8 cellular contexts compared by ENCODE assay signal in genomic region chr19:1875265-1875645, GRCh38. TPM values are rescaled to one million over a fixed set of nuclear protein-coding genes. Genes with fewer than 3 reads are reported as not detected.
DNase-seq lines count a peak whose midpoint lies in the region; ATAC-seq, FAIRE-seq and TF ChIP-seq lines count a peak whose summit lies in the region.
"Not testable (repeated sequence)": the region's sequence is repeated elsewhere in the genome, so short reads cannot be mapped to it uniquely, and the experiment has no call there.

No MANE protein-coding gene starts in this region.

- POLR2A ChIA-PET in CD4-positive, alpha-beta T cell (lab: Charles Lee), result interaction anchor here (0.6 to 3.4 kb wide), 10 partner anchors 9 to 1102 kb away, joined by 3 to 41 read pairs (median 4); partner anchors contain the start of genes ADAT3, SCAMP4 and TLE6
- POLR2A ChIA-PET in SK-N-SH (lab: Yijun Ruan, JAX), result interaction anchor here (0.9 to 1.0 kb wide), 2 partner anchors 9 to 11 kb away, joined by 3 to 6 read pairs; no protein-coding TSS in a partner anchor
- POLR2A ChIA-PET in activated naive CD8-positive, alpha-beta T cell treated with anti-CD3 and anti-CD28 coated beads, Interleukin-2, amount 10 ng/mL, durations not matched to agents 7 days and 5 days (lab: Charles Lee), result interaction anchor here (0.6 to 3.0 kb wide), 13 partner anchors 9 to 209 kb away, joined by 3 to 67 read pairs (median 4); partner anchors contain the start of gene ABHD17A
- POLR2A ChIA-PET in endothelial cell of umbilical vein (lab: Charles Lee), result interaction anchor here (0.7 kb wide), 1 partner anchor 348 kb away, joined by 7 read pairs; no protein-coding TSS in a partner anchor

- H3K4me2 ChIP-seq in SK-N-SH, result peak overlapping the region; percentile 84
- peak overlapping the region; percentile 92 for H3K4me2 ChIP-seq in endothelial cell of umbilical vein (ENCODE audit: insufficient read depth, low read length)

- not testable (repeated sequence) for H3K9me1 ChIP-seq in endothelial cell of umbilical vein (replicated peaks; ENCODE audit: control insufficient read depth, extremely low read depth, insufficient read depth, low read length)

- peaks cover 12% of the 10 kb centered on the region for H3F3A ChIP-seq in SK-N-SH (replicated peaks; ENCODE audit: insufficient read depth)

- BruUV-seq in endothelial cell of umbilical vein (replicated peaks; lab: Mats Ljungman, UMichigan), result not testable (repeated sequence)

- intact Hi-C loops in CD4-positive, alpha-beta T cell (cut with DNase I, micrococcal nuclease), result loop anchor here (1.0 to 2.0 kb wide), 2 partner anchors 11 to 30 kb away; partner anchors contain the start of genes ADAT3 (in 1 of the 2) and SCAMP4 (in 1 of the 2)
- intact Hi-C loops in endothelial cell of umbilical vein (cut with micrococcal nuclease), result not testable (repeated sequence)

- peak overlapping the region; percentile 93 for H3K27ac ChIP-seq in CD4-positive, alpha-beta T cell (ENCODE audit: low read depth, low read length)
- H3K27ac ChIP-seq in HL-60 (replicated peaks) (peak overlapping the region; percentile 98), SK-N-SH (ENCODE audit: low read depth in 2 of 2, low read length in 1 of 2) (peak overlapping the region; percentile 78 to 87), endothelial cell of umbilical vein (ENCODE audit: insufficient read depth, low read depth, low read length) (peak overlapping the region; percentile 92), layer of hippocampus (ENCODE audit: low read depth, low read length) (peak overlapping the region; percentile 91), neutrophil (peak overlapping the region; percentile 95), thoracic aorta (peak overlapping the region; percentile 71 to 93)

- H3K9me3 Mint-ChIP-seq in CD4-positive, alpha-beta T cell; activated naive CD8-positive, alpha-beta T cell treated with anti-CD3 and anti-CD28 coated beads, Interleukin-2, amount 10 ng/mL, durations not matched to agents 7 days and 5 days: not testable (repeated sequence)

- H3K9me3 ChIP-seq in CD4-positive, alpha-beta T cell (ENCODE audit: control insufficient read depth, low read length); SK-N-SH; endothelial cell of umbilical vein (replicated peaks; ENCODE audit: control insufficient read depth, insufficient read depth, low read length); neutrophil; thoracic aorta: not testable (repeated sequence)

- peak overlapping the region; percentile 80 for H3K9ac ChIP-seq in SK-N-SH
- H3K9ac ChIP-seq in endothelial cell of umbilical vein (replicated peaks; ENCODE audit: extremely low read depth, insufficient read depth, low read length), result peak overlapping the region; percentile 97

- not testable (repeated sequence) for TF ChIP-seq POLR2A in endothelial cell of umbilical vein (IDR thresholded peaks at IDR 0.05; ENCODE audit: low read depth, low read length)

- peak; percentile 62 for FAIRE-seq in endothelial cell of umbilical vein (lab: Jason Lieb, UNC)

- H3K9me2 ChIP-seq in SK-N-SH, result not testable (repeated sequence)

- dilution Hi-C loops in endothelial cell of umbilical vein (cut with MboI; ENCODE audit: extremely low pct_ligation_motif_present, low sequenced_read_pairs), result not testable (repeated sequence)

- H3K27me3 ChIP-seq in CD4-positive, alpha-beta T cell (ENCODE audit: control insufficient read depth, insufficient read depth, low read length); HL-60 (ENCODE audit: insufficient read depth, poor library complexity, severe bottlenecking); SK-N-SH (ENCODE audit: insufficient read depth); endothelial cell of umbilical vein (ENCODE audit: control insufficient read depth in 2 of 2, insufficient read depth in 2 of 2, low read length in 2 of 2); layer of hippocampus (ENCODE audit: control insufficient read depth, insufficient read depth, low read length); neutrophil; thoracic aorta (replicated peaks; ENCODE audit: insufficient read depth): not testable (repeated sequence)

- H3K27ac Mint-ChIP-seq in CD4-positive, alpha-beta T cell, result peak overlapping the region; percentile 91
- H3K27ac Mint-ChIP-seq in activated naive CD8-positive, alpha-beta T cell treated with anti-CD3 and anti-CD28 coated beads, Interleukin-2, amount 10 ng/mL, durations not matched to agents 7 days and 5 days, result peak overlapping the region; percentile 99

- H3K79me2 ChIP-seq in SK-N-SH (ENCODE audit: insufficient read depth), result peaks cover 58% of the 10 kb centered on the region
- peaks cover 38% of the 10 kb centered on the region for H3K79me2 ChIP-seq in endothelial cell of umbilical vein (ENCODE audit: control insufficient read depth, insufficient read depth, low read length)

- WGBS in SK-N-SH (ENCODE audit: low lambda C conversion rate), result under 1% methylated on average over 9 of the region's 11 CpGs

- not testable (repeated sequence) for TF ChIP-seq CTCF in CD4-positive, alpha-beta T cell (IDR thresholded peaks at IDR 0.05); HL-60 (IDR thresholded peaks at IDR 0.05; ENCODE audit: insufficient read depth, low read length); SK-N-SH (IDR thresholded peaks at IDR 0.05); endothelial cell of umbilical vein (IDR thresholded peaks at IDR 0.05; ENCODE audit: extremely low read depth in 1 of 2, insufficient read depth in 1 of 2, low read depth in 1 of 2, low read length in 2 of 2); neutrophil (IDR thresholded peaks at IDR 0.05); thoracic aorta (IDR thresholded peaks at IDR 0.05)

- H3K4me3 ChIP-seq in HL-60 (replicated peaks; ENCODE audit: insufficient read depth, low read length), result peak overlapping the region; percentile 90
- peak overlapping the region; percentile 83 to 91 for H3K4me3 ChIP-seq in SK-N-SH (ENCODE audit: low read depth in 2 of 2, low read length in 1 of 2)
- H3K4me3 ChIP-seq in endothelial cell of umbilical vein (replicated peaks in 1 of 3; ENCODE audit: insufficient read depth in 1 of 3, low read depth in 1 of 3, low read length in 3 of 3), result peak overlapping the region; percentile 52 to 83 (median 72)
- H3K4me3 ChIP-seq in neutrophil (ENCODE audit: low read depth in 1 of 2, low read length in 1 of 2), result peak overlapping the region; percentile 90 to 91
- peak overlapping the region; percentile 71 for H3K4me3 ChIP-seq in thoracic aorta

- H3K4me3 Mint-ChIP-seq in CD4-positive, alpha-beta T cell, result peak overlapping the region; percentile 91
- peak overlapping the region; percentile 99 for H3K4me3 Mint-ChIP-seq in activated naive CD8-positive, alpha-beta T cell treated with anti-CD3 and anti-CD28 coated beads, Interleukin-2, amount 10 ng/mL, durations not matched to agents 7 days and 5 days

- DNase-seq in CD4-positive, alpha-beta T cell; HL-60 (ENCODE audit: low read depth in 1 of 2, low spot score in 1 of 2); SK-N-SH; activated naive CD8-positive, alpha-beta T cell treated with anti-CD3 and anti-CD28 coated beads, Interleukin-2, amount 10 ng/mL, durations not matched to agents 7 days and 5 days; endothelial cell of umbilical vein (ENCODE audit: low read depth, low spot score); thoracic aorta (ENCODE audit: low spot score): not testable (repeated sequence)

- peaks cover 15% of the 10 kb centered on the region for H4K20me1 ChIP-seq in SK-N-SH (ENCODE audit: insufficient read depth)
- not testable (repeated sequence) for H4K20me1 ChIP-seq in endothelial cell of umbilical vein (replicated peaks; ENCODE audit: control insufficient read depth, extremely low read depth, insufficient read depth, low read length)

- H3K27me3 Mint-ChIP-seq in CD4-positive, alpha-beta T cell; activated naive CD8-positive, alpha-beta T cell treated with anti-CD3 and anti-CD28 coated beads, Interleukin-2, amount 10 ng/mL, durations not matched to agents 7 days and 5 days: not testable (repeated sequence)

- H2AFZ ChIP-seq in SK-N-SH (ENCODE audit: low read depth); endothelial cell of umbilical vein (ENCODE audit: low read depth, low read length): not testable (repeated sequence)

- peaks cover 31% of the 10 kb centered on the region for H3K36me3 Mint-ChIP-seq in CD4-positive, alpha-beta T cell (ENCODE audit: low read depth)
- peaks cover 13% of the 10 kb centered on the region for H3K36me3 Mint-ChIP-seq in activated naive CD8-positive, alpha-beta T cell treated with anti-CD3 and anti-CD28 coated beads, Interleukin-2, amount 10 ng/mL, durations not matched to agents 7 days and 5 days

- not testable (repeated sequence) for TF ChIP-seq EP300 in SK-N-SH (IDR thresholded peaks at IDR 0.05; ENCODE audit: borderline replicate concordance in 1 of 2, low read depth in 1 of 2, low read length in 1 of 2)

- not testable (repeated sequence) for H3K36me3 ChIP-seq in SK-N-SH (replicated peaks in 1 of 2; ENCODE audit: control insufficient read depth in 1 of 2, insufficient read depth in 2 of 2, low read length in 1 of 2); endothelial cell of umbilical vein (ENCODE audit: control insufficient read depth in 2 of 2, extremely low read depth in 1 of 2, insufficient read depth in 2 of 2, low read length in 2 of 2); thoracic aorta
- peaks cover 26% of the 10 kb centered on the region for H3K36me3 ChIP-seq in neutrophil

- CTCF ChIA-PET in CD4-positive, alpha-beta T cell (lab: Charles Lee), result interaction anchor here (1.0 to 2.7 kb wide), 3 partner anchors 11 to 55 kb away, joined by 3 to 23 read pairs (median 3); no protein-coding TSS in a partner anchor
- CTCF ChIA-PET in SK-N-SH (lab: Yijun Ruan, JAX), result interaction anchor here (1.0 to 1.5 kb wide), 3 partner anchors 10 to 49 kb away, joined by 3 to 7 read pairs (median 4); no protein-coding TSS in a partner anchor
- CTCF ChIA-PET in endothelial cell of umbilical vein (lab: Charles Lee), result interaction anchor here (2.5 to 2.9 kb wide), 2 partner anchors 10 kb away, joined by 8 to 44 read pairs; partner anchors contain the start of gene ABHD17A

- H3K4me1 ChIP-seq in SK-N-SH (ENCODE audit: control insufficient read depth in 1 of 2, insufficient read depth in 2 of 2, low read depth in 1 of 2, low read length in 1 of 2), result peaks cover 16 to 26% of the 10 kb centered on the region in 2 experiments
- peaks cover 21% of the 10 kb centered on the region for H3K4me1 ChIP-seq in endothelial cell of umbilical vein (ENCODE audit: control insufficient read depth, extremely low read depth, insufficient read depth, low read length)
- peaks cover 27 to 30% of the 10 kb centered on the region in 2 experiments for H3K4me1 ChIP-seq in neutrophil (ENCODE audit: control insufficient read depth in 1 of 2, insufficient read depth in 1 of 2, low read depth in 1 of 2, low read length in 1 of 2)
- H3K4me1 ChIP-seq in thoracic aorta (ENCODE audit: control insufficient read depth in 1 of 2, low read depth in 2 of 2), result peaks cover 29 to 37% of the 10 kb centered on the region in 2 donors

- not testable (repeated sequence) for TF ChIP-seq RAD21 in SK-N-SH (IDR thresholded peaks at IDR 0.05; ENCODE audit: low read length)

- not testable (repeated sequence) for ATAC-seq in CD4-positive, alpha-beta T cell (ENCODE audit: poor library complexity); thoracic aorta (ENCODE audit: insufficient number of reproducible peaks, low FRiP score, low read depth)
- peak; percentile 5 for ATAC-seq in activated naive CD8-positive, alpha-beta T cell treated with anti-CD3 and anti-CD28 coated beads, Interleukin-2, amount 10 ng/mL, durations not matched to agents 7 days and 5 days (ENCODE audit: low read depth)

- H3K4me1 Mint-ChIP-seq in CD4-positive, alpha-beta T cell (ENCODE audit: low read depth), result peaks cover 20% of the 10 kb centered on the region
- peaks cover 18% of the 10 kb centered on the region for H3K4me1 Mint-ChIP-seq in activated naive CD8-positive, alpha-beta T cell treated with anti-CD3 and anti-CD28 coated beads, Interleukin-2, amount 10 ng/mL, durations not matched to agents 7 days and 5 days

RNA-seq across cellular contexts. Expression of gene ABHD17A, which starts 10.0 kb away (rescaled TPM):
- total RNA-seq in CD4-positive, alpha-beta T cell, result 100 to 1,000 TPM; 156 to 172 TPM
- 61.1 and 69.1 TPM in 2 replicates for polyA plus RNA-seq in SK-N-SH (2012; rRNA removed)
- polyA plus RNA-seq in SK-N-SH (2012; cell fraction: cytosol; rRNA removed), result 25.5 and 46.5 TPM in 2 replicates
- 86.6 and 88.2 TPM in 2 replicates for polyA plus RNA-seq in SK-N-SH (2012; cell fraction: nucleus; rRNA removed)
- 100 to 1,000 TPM; 185 to 194 TPM for total RNA-seq in activated naive CD8-positive, alpha-beta T cell treated with anti-CD3 and anti-CD28 coated beads, Interleukin-2, amount 10 ng/mL, durations not matched to agents 7 days and 5 days
- total RNA-seq in endothelial cell of umbilical vein, result 89.8 and 97.0 TPM in 2 replicates
- polyA plus RNA-seq in endothelial cell of umbilical vein, result 143 and 179 TPM in 2 replicates
- 38.4 and 71.7 TPM in 2 replicates for polyA plus RNA-seq in endothelial cell of umbilical vein (2011; cell fraction: cytosol; rRNA removed)
- 76.9 and 77.9 TPM in 2 replicates for polyA plus RNA-seq in endothelial cell of umbilical vein (2011; cell fraction: nucleus; rRNA removed)
- polyA plus RNA-seq in endothelial cell of umbilical vein (2012), result 29.4 and 57.3 TPM in 2 replicates
- 41.1 and 52.8 TPM in 2 replicates for polyA minus RNA-seq in endothelial cell of umbilical vein
- 28.8 TPM for polyA minus RNA-seq in endothelial cell of umbilical vein (2011; cell fraction: cytosol; rRNA and poly(A)+ RNA removed)
- polyA minus RNA-seq in endothelial cell of umbilical vein (2011; cell fraction: nucleus; rRNA and poly(A)+ RNA removed), result 11.6 and 18.8 TPM in 2 replicates
- total RNA-seq in thoracic aorta, result 100 to 1,000 TPM in 1 of 2 donors, 10 to 100 TPM in 1; 96.8 to 143 TPM

RNA-seq across cellular contexts. Expression of gene KLF16, which starts 11.9 kb away (rescaled TPM):
- total RNA-seq in CD4-positive, alpha-beta T cell, result 10 to 100 TPM; 83.8 to 89.2 TPM
- 11.3 and 16.1 TPM in 2 replicates for polyA plus RNA-seq in SK-N-SH (2012; rRNA removed)
- 11.6 and 17.8 TPM in 2 replicates for polyA plus RNA-seq in SK-N-SH (2012; cell fraction: cytosol; rRNA removed)
- 28.7 and 43.5 TPM in 2 replicates for polyA plus RNA-seq in SK-N-SH (2012; cell fraction: nucleus; rRNA removed)
- total RNA-seq in activated naive CD8-positive, alpha-beta T cell treated with anti-CD3 and anti-CD28 coated beads, Interleukin-2, amount 10 ng/mL, durations not matched to agents 7 days and 5 days, result 10 to 100 TPM; 21.5 to 21.8 TPM
- total RNA-seq in endothelial cell of umbilical vein, result 36.6 and 38.0 TPM in 2 replicates
- polyA plus RNA-seq in endothelial cell of umbilical vein, result 11.6 and 22.6 TPM in 2 replicates
- 6.0 and 10.4 TPM in 2 replicates for polyA plus RNA-seq in endothelial cell of umbilical vein (2011; cell fraction: cytosol; rRNA removed)
- polyA plus RNA-seq in endothelial cell of umbilical vein (2011; cell fraction: nucleus; rRNA removed), result 4.4 and 4.6 TPM in 2 replicates
- 12.1 and 19.5 TPM in 2 replicates for polyA plus RNA-seq in endothelial cell of umbilical vein (2012)
- 3.1 and 3.2 TPM in 2 replicates for polyA minus RNA-seq in endothelial cell of umbilical vein
- 19.7 TPM for polyA minus RNA-seq in endothelial cell of umbilical vein (2011; cell fraction: cytosol; rRNA and poly(A)+ RNA removed)
- 2.0 and 3.2 TPM in 2 replicates for polyA minus RNA-seq in endothelial cell of umbilical vein (2011; cell fraction: nucleus; rRNA and poly(A)+ RNA removed)
- 10 to 100 TPM in 1 of 2 donors, 1 to 10 TPM in 1; 7.7 to 11.0 TPM for total RNA-seq in thoracic aorta

RNA-seq across cellular contexts. Expression of gene REXO1, which starts 27.0 kb away (rescaled TPM):
- total RNA-seq in CD4-positive, alpha-beta T cell, result 100 to 1,000 TPM; 106 to 114 TPM
- polyA plus RNA-seq in SK-N-SH (2012; rRNA removed), result 9.0 and 18.8 TPM in 2 replicates
- 7.1 and 12.6 TPM in 2 replicates for polyA plus RNA-seq in SK-N-SH (2012; cell fraction: cytosol; rRNA removed)
- polyA plus RNA-seq in SK-N-SH (2012; cell fraction: nucleus; rRNA removed), result 87.2 and 224 TPM in 2 replicates
- total RNA-seq in activated naive CD8-positive, alpha-beta T cell treated with anti-CD3 and anti-CD28 coated beads, Interleukin-2, amount 10 ng/mL, durations not matched to agents 7 days and 5 days, result 10 to 100 TPM; 57.9 to 60.4 TPM
- 41.1 and 44.6 TPM in 2 replicates for total RNA-seq in endothelial cell of umbilical vein
- polyA plus RNA-seq in endothelial cell of umbilical vein, result 56.9 and 88.8 TPM in 2 replicates
- polyA plus RNA-seq in endothelial cell of umbilical vein (2011; cell fraction: cytosol; rRNA removed), result 18.9 and 26.1 TPM in 2 replicates
- polyA plus RNA-seq in endothelial cell of umbilical vein (2011; cell fraction: nucleus; rRNA removed), result 112 and 117 TPM in 2 replicates
- 23.1 and 32.6 TPM in 2 replicates for polyA plus RNA-seq in endothelial cell of umbilical vein (2012)
- 13.5 and 14.6 TPM in 2 replicates for polyA minus RNA-seq in endothelial cell of umbilical vein
- polyA minus RNA-seq in endothelial cell of umbilical vein (2011; cell fraction: cytosol; rRNA and poly(A)+ RNA removed), result 18.6 TPM
- polyA minus RNA-seq in endothelial cell of umbilical vein (2011; cell fraction: nucleus; rRNA and poly(A)+ RNA removed), result 13.1 and 32.2 TPM in 2 replicates
- 10 to 100 TPM; 18.2 to 24.5 TPM for total RNA-seq in thoracic aorta

RNA-seq across cellular contexts. Expression of gene ADAT3, which starts 29.9 kb away (rescaled TPM):
- total RNA-seq in CD4-positive, alpha-beta T cell, result 1 to 10 TPM; 7.9 to 8.2 TPM
- polyA plus RNA-seq in SK-N-SH (2012; rRNA removed) (1.7 and 2.8 TPM in 2 replicates), endothelial cell of umbilical vein (5.7 and 8.6 TPM in 2 replicates)
- polyA plus RNA-seq in SK-N-SH (2012; cell fraction: cytosol; rRNA removed), result 1.3 and 2.1 TPM in 2 replicates
- 7.3 and 12.1 TPM in 2 replicates for polyA plus RNA-seq in SK-N-SH (2012; cell fraction: nucleus; rRNA removed)
- total RNA-seq in activated naive CD8-positive, alpha-beta T cell treated with anti-CD3 and anti-CD28 coated beads, Interleukin-2, amount 10 ng/mL, durations not matched to agents 7 days and 5 days, result 1 to 10 TPM; 7.6 to 9.3 TPM
- total RNA-seq in endothelial cell of umbilical vein (8.0 and 11.7 TPM in 2 replicates), thoracic aorta (1 to 10 TPM; 3.9 to 8.4 TPM)
- polyA plus RNA-seq in endothelial cell of umbilical vein (2011; cell fraction: cytosol; rRNA removed), result 1.1 and 2.6 TPM in 2 replicates
- polyA plus RNA-seq in endothelial cell of umbilical vein (2011; cell fraction: nucleus; rRNA removed), result 3.4 and 3.8 TPM in 2 replicates
- 1.7 and 2.9 TPM in 2 replicates for polyA plus RNA-seq in endothelial cell of umbilical vein (2012)
- 2.0 and 3.3 TPM in 2 replicates for polyA minus RNA-seq in endothelial cell of umbilical vein
- 5.0 TPM for polyA minus RNA-seq in endothelial cell of umbilical vein (2011; cell fraction: cytosol; rRNA and poly(A)+ RNA removed)
- polyA minus RNA-seq in endothelial cell of umbilical vein (2011; cell fraction: nucleus; rRNA and poly(A)+ RNA removed), result 2.8 and 7.1 TPM in 2 replicates

RNA-seq across cellular contexts. Expression of gene SCAMP4, which starts 29.9 kb away (rescaled TPM):
- 10 to 100 TPM; 12.7 to 15.4 TPM for total RNA-seq in CD4-positive, alpha-beta T cell
- polyA plus RNA-seq in SK-N-SH (2012; rRNA removed) (11.8 and 30.0 TPM in 2 replicates), endothelial cell of umbilical vein (24.4 and 29.6 TPM in 2 replicates)
- polyA plus RNA-seq in SK-N-SH (2012; cell fraction: cytosol; rRNA removed), result 16.4 and 28.2 TPM in 2 replicates
- polyA plus RNA-seq in SK-N-SH (2012; cell fraction: nucleus; rRNA removed), result 67.1 and 70.7 TPM in 2 replicates
- 10 to 100 TPM; 35.1 to 35.2 TPM for total RNA-seq in activated naive CD8-positive, alpha-beta T cell treated with anti-CD3 and anti-CD28 coated beads, Interleukin-2, amount 10 ng/mL, durations not matched to agents 7 days and 5 days
- total RNA-seq in endothelial cell of umbilical vein (68.2 and 72.2 TPM in 2 replicates), thoracic aorta (10 to 100 TPM; 44.1 to 73.7 TPM)
- 16.1 and 22.8 TPM in 2 replicates for polyA plus RNA-seq in endothelial cell of umbilical vein (2011; cell fraction: cytosol; rRNA removed)
- 33.4 and 36.5 TPM in 2 replicates for polyA plus RNA-seq in endothelial cell of umbilical vein (2011; cell fraction: nucleus; rRNA removed)
- polyA plus RNA-seq in endothelial cell of umbilical vein (2012), result 28.5 and 51.3 TPM in 2 replicates
- polyA minus RNA-seq in endothelial cell of umbilical vein, result 23.8 and 26.8 TPM in 2 replicates
- polyA minus RNA-seq in endothelial cell of umbilical vein (2011; cell fraction: cytosol; rRNA and poly(A)+ RNA removed), result 29.4 TPM
- polyA minus RNA-seq in endothelial cell of umbilical vein (2011; cell fraction: nucleus; rRNA and poly(A)+ RNA removed), result 16.2 and 22.0 TPM in 2 replicates
